Comparison of ENCODE assay signal across 8 cellular contexts in the genomic region with DNA sequence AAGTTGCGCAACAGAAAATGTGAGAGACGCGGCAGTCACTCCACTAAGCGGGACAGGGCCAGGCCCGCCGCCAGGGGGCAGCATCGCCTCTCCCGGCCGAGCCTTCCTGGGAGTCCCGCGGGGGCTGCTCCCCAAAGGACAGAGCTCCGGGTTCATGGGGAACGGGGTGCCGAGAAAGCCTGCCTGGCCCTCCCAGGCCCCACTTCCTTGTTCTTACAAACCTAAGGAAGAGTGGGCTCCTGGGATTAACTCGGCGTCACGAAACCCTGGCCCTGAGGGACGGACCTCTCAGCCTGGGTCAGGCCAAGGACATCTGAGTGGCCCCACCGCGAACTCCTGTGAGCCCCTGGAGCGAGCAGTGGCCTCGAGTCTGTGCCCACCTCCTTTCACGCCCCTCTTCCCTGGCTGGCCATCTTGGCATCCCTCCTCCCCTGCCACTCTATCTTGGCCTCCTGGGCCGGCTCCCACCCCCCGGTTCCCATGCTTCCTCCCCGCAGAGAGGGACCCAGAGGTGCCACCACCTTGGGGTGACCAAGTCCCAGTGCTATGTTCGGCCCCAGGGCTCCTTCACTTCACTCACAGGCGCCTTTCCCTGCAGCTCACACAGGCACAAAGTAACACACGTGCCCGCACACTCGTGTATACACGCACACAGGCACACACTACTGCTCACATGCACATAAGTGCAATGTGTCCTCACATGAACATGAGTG.
A peak's percentile ranks its signal among the peaks of the same experiment; 100 is the strongest.
DNase-seq lines count a peak whose midpoint lies in the region; ATAC-seq lines count a peak whose summit lies in the region.

No MANE protein-coding gene starts in this region.

- no peak overlapping the region for H4K8ac ChIP-seq in mesendoderm (ENCODE audit: low read depth, low read length)

- POLR2A ChIA-PET in activated CD4-positive, alpha-beta memory T cell treated with anti-CD3 and anti-CD28 coated beads, Interleukin-2, amount 10 ng/mL, durations not matched to agents 7 days and 5 days (lab: Charles Lee) = no interaction called here

- no peak overlapping the region for H2BK5ac ChIP-seq in mesendoderm (ENCODE audit: low read length)

- no peak overlapping the region for H3K9ac ChIP-seq in mesendoderm (ENCODE audit: low read length)

- H3K79me2 ChIP-seq in mesendoderm (ENCODE audit: control insufficient read depth, insufficient read depth, low read length) = no peaks in the 10 kb centered on the region

- H3K18ac ChIP-seq in mesendoderm (ENCODE audit: low read length) = no peak overlapping the region

- DNase-seq in NCI-H2081 (lab: John Stamatoyannopoulos, UW) (peak; percentile 1 to 32), NCI-H2081 treated with DMSO at 0.1 percent for 48 hours (lab: John Stamatoyannopoulos, UW) (no peak), NCI-H345 (lab: John Stamatoyannopoulos, UW) (peak; percentile 69), mesendoderm (peak; percentile 79)
- DNase-seq in activated CD4-positive, alpha-beta memory T cell treated with anti-CD3 and anti-CD28 coated beads, Interleukin-2, amount 10 ng/mL, durations not matched to agents 7 days and 5 days = peak; percentile 64
- DNase-seq in effector CD4-positive, alpha-beta T cell = peak; percentile 50
- DNase-seq in stimulated activated CD8-positive, alpha-beta memory T cell treated with anti-CD3 and anti-CD28 coated beads, Interleukin-15, amount 100 ng/mL, for 48 hours (ENCODE audit: low read depth in 2 of 2) = peak; percentile 46 to 53

- H3K9me3 Mint-ChIP-seq in activated CD4-positive, alpha-beta memory T cell treated with anti-CD3 and anti-CD28 coated beads, Interleukin-2, amount 10 ng/mL, durations not matched to agents 7 days and 5 days = no peaks in the 10 kb centered on the region

- no peaks in the 10 kb centered on the region for H3K4me1 Mint-ChIP-seq in activated CD4-positive, alpha-beta memory T cell treated with anti-CD3 and anti-CD28 coated beads, Interleukin-2, amount 10 ng/mL, durations not matched to agents 7 days and 5 days

- H3K4ac ChIP-seq in mesendoderm (ENCODE audit: low read depth, low read length) = no peak overlapping the region

- no peak overlapping the region for H2BK120ac ChIP-seq in mesendoderm (ENCODE audit: low read depth, low read length)

- no peak overlapping the region for H3K4me2 ChIP-seq in mesendoderm (ENCODE audit: low read length)

- H3K27me3 ChIP-seq in mesendoderm (ENCODE audit: insufficient read depth, low read length, poor library complexity) = no peaks in the 10 kb centered on the region

- no peak overlapping the region for H3K56ac ChIP-seq in mesendoderm (ENCODE audit: low read length)

- H2BK15ac ChIP-seq in mesendoderm (replicated peaks; ENCODE audit: low read depth) = no peak overlapping the region

- no peak overlapping the region for H4K5ac ChIP-seq in mesendoderm (ENCODE audit: low read length)

- H2AK5ac ChIP-seq in mesendoderm (ENCODE audit: low read length) = no peak overlapping the region

- H3K36me3 ChIP-seq in mesendoderm (ENCODE audit: control insufficient read depth, insufficient read depth, low read length) = no peaks in the 10 kb centered on the region

- no peak overlapping the region for H3K27ac ChIP-seq in mesendoderm (ENCODE audit: low read depth, low read length)

- no peak overlapping the region for H3K4me3 Mint-ChIP-seq in activated CD4-positive, alpha-beta memory T cell treated with anti-CD3 and anti-CD28 coated beads, Interleukin-2, amount 10 ng/mL, durations not matched to agents 7 days and 5 days

- no peak overlapping the region for H3K27ac Mint-ChIP-seq in activated CD4-positive, alpha-beta memory T cell treated with anti-CD3 and anti-CD28 coated beads, Interleukin-2, amount 10 ng/mL, durations not matched to agents 7 days and 5 days

- CTCF ChIA-PET in activated CD4-positive, alpha-beta memory T cell treated with anti-CD3 and anti-CD28 coated beads, Interleukin-2, amount 10 ng/mL, durations not matched to agents 7 days and 5 days (lab: Charles Lee) = interaction anchor here (0.6 to 1.2 kb wide), 6 partner anchors 10 to 523 kb away, joined by 3 to 4 read pairs (median 4); no protein-coding TSS in a partner anchor

- H3K27me3 Mint-ChIP-seq in activated CD4-positive, alpha-beta memory T cell treated with anti-CD3 and anti-CD28 coated beads, Interleukin-2, amount 10 ng/mL, durations not matched to agents 7 days and 5 days = peaks cover 3% of the 10 kb centered on the region

- no peaks in the 10 kb centered on the region for H3K4me1 ChIP-seq in mesendoderm (ENCODE audit: control insufficient read depth, low read depth, low read length)

- no peaks in the 10 kb centered on the region for H3K79me1 ChIP-seq in mesendoderm (ENCODE audit: low read length)

- no peak overlapping the region for H3K4me3 ChIP-seq in mesendoderm (ENCODE audit: low read length)

- no peak for ATAC-seq in HG03196 (IDR thresholded peaks at IDR 0.05; ENCODE audit: unreplicated experiment)

- H3K23ac ChIP-seq in mesendoderm (ENCODE audit: low read length) = no peak overlapping the region

- WGBS in mesendoderm (ENCODE audit: extremely low coverage, insufficient coverage, low lambda C conversion rate) = no CpG with 5 or more reads among the region's 32 CpGs

- H3K36me3 Mint-ChIP-seq in activated CD4-positive, alpha-beta memory T cell treated with anti-CD3 and anti-CD28 coated beads, Interleukin-2, amount 10 ng/mL, durations not matched to agents 7 days and 5 days (ENCODE audit: low read depth) = no peaks in the 10 kb centered on the region
